Comparison of ENCODE assay signal across 8 cellular contexts in genomic region chr14:24212924-24213865, GRCh38.
DNase-seq lines count a peak whose midpoint lies in the region; ATAC-seq and TF ChIP-seq lines count a peak whose summit lies in the region.

TSS of gene CHMP4A (minus strand) at chr14:24213488. CDS start at chr14:24213439, 49 bp downstream.

- no peak for TF ChIP-seq CTCF in MM.1S (IDR thresholded peaks at IDR 0.05; ENCODE audit: low read length)
- TF ChIP-seq CTCF in nephron progenitor cell (IDR thresholded peaks at IDR 0.05): no peak

- peak within 1 kb of the TSS; percentile 67 for H3K4me2 ChIP-seq in MM.1S (ENCODE audit: low read depth, low read length)

- no peaks in the 10 kb centered on the region for H3K27me3 Mint-ChIP-seq in nephron progenitor cell (ENCODE audit: low read depth, poor library complexity)
- no peaks in the 10 kb centered on the region for H3K27me3 Mint-ChIP-seq in stimulated activated naive CD8-positive, alpha-beta T cell treated with anti-CD3 and anti-CD28 coated beads, Interleukin-15, amount 100 ng/mL, for 72 hours

- peaks cover 6% of the 10 kb centered on the region for H3K79me2 ChIP-seq in MM.1S (ENCODE audit: low read length)

- H3K36me3 Mint-ChIP-seq in nephron progenitor cell (ENCODE audit: low read depth): peaks cover 31% of the 10 kb centered on the region

- no peaks in the 10 kb centered on the region for H3K9me3 ChIP-seq in ES-I3 (ENCODE audit: control insufficient read depth, insufficient read depth, low read length)
- no peaks in the 10 kb centered on the region for H3K9me3 ChIP-seq in HAP-1
- no peaks in the 10 kb centered on the region for H3K9me3 ChIP-seq in MM.1S (replicated peaks; ENCODE audit: insufficient read depth, low read length)

- peak within 1 kb of the TSS; percentile 97 for H3K27ac ChIP-seq in MM.1S (ENCODE audit: low read length)

- in situ Hi-C loops in HAP-1 (cut with MboI; ENCODE audit: low sequenced_read_pairs): no loop called here

- H4K20me1 ChIP-seq in MM.1S (ENCODE audit: insufficient read depth, low read length): no peaks in the 10 kb centered on the region

- H3K9me3 Mint-ChIP-seq in nephron progenitor cell: no peaks in the 10 kb centered on the region
- H3K9me3 Mint-ChIP-seq in stimulated activated naive CD8-positive, alpha-beta T cell treated with anti-CD3 and anti-CD28 coated beads, Interleukin-15, amount 100 ng/mL, for 72 hours: no peaks in the 10 kb centered on the region

- H3K4me1 ChIP-seq in ES-I3 (ENCODE audit: insufficient read depth, low read length) (peaks cover 4% of the 10 kb centered on the region; the same call in 1 of the 2 replicates), HAP-1 (peaks cover 8% of the 10 kb centered on the region), MM.1S (ENCODE audit: low read length) (peaks cover 17% of the 10 kb centered on the region)

- H3K9ac ChIP-seq in ES-I3 (ENCODE audit: low read depth, low read length): peak within 1 kb of the TSS; percentile 77
- peak within 1 kb of the TSS; percentile 93 for H3K9ac ChIP-seq in MM.1S (ENCODE audit: low read length)

- peaks cover 7% of the 10 kb centered on the region; the same call in 1 of the 2 replicates for H3K36me3 ChIP-seq in ES-I3 (ENCODE audit: insufficient read depth, low read length)
- peaks cover 34% of the 10 kb centered on the region for H3K36me3 ChIP-seq in HAP-1 (replicated peaks)
- no peaks in the 10 kb centered on the region for H3K36me3 ChIP-seq in MM.1S (replicated peaks; ENCODE audit: insufficient read depth, low read length)

- no peaks in the 10 kb centered on the region for H3K9me2 ChIP-seq in MM.1S (replicated peaks; ENCODE audit: insufficient read depth, low read length)

- ATAC-seq in stimulated activated naive CD8-positive, alpha-beta T cell treated with anti-CD3 and anti-CD28 coated beads, Interleukin-15, amount 100 ng/mL, for 72 hours: peak; percentile 86

- DNase-seq in HAP-1 (ENCODE audit: low spot score in 2 of 2) (peak; percentile 95 to 99), MM.1S (peak; percentile 93), SIG-M5 (lab: John Stamatoyannopoulos, UW) (peak; percentile 85), activated gamma-delta T cell (lab: John Stamatoyannopoulos, UW) (peak; percentile 94), fibroblast of the conjunctiva (ENCODE audit: low read depth) (peak; percentile 97), nephron progenitor cell (peak; percentile 93)
- DNase-seq in stimulated activated naive CD8-positive, alpha-beta T cell treated with anti-CD3 and anti-CD28 coated beads, Interleukin-15, amount 100 ng/mL, for 72 hours: peak; percentile 94 to 97

- peak within 1 kb of the TSS; percentile 63 for H3K4me3 ChIP-seq in HAP-1
- H3K4me3 ChIP-seq in MM.1S (ENCODE audit: low read length): peak within 1 kb of the TSS; percentile 79

- peak within 1 kb of the TSS; percentile 92 for H3K4me3 Mint-ChIP-seq in nephron progenitor cell
- peak within 1 kb of the TSS; percentile 92 to 94 for H3K4me3 Mint-ChIP-seq in stimulated activated naive CD8-positive, alpha-beta T cell treated with anti-CD3 and anti-CD28 coated beads, Interleukin-15, amount 100 ng/mL, for 72 hours

- H3K4me1 Mint-ChIP-seq in nephron progenitor cell: peaks cover 37% of the 10 kb centered on the region
- H3K4me1 Mint-ChIP-seq in stimulated activated naive CD8-positive, alpha-beta T cell treated with anti-CD3 and anti-CD28 coated beads, Interleukin-15, amount 100 ng/mL, for 72 hours: peaks cover 67% of the 10 kb centered on the region

- no peak within 1 kb of the TSS for H2AFZ ChIP-seq in MM.1S (ENCODE audit: low read length)

- H3K27me3 ChIP-seq in HAP-1 (ENCODE audit: low read depth) (no peaks in the 10 kb centered on the region), MM.1S (replicated peaks; ENCODE audit: insufficient read depth, low read length) (no peaks in the 10 kb centered on the region)

- H3K27ac Mint-ChIP-seq in nephron progenitor cell: peak within 1 kb of the TSS; percentile 98
- H3K27ac Mint-ChIP-seq in stimulated activated naive CD8-positive, alpha-beta T cell treated with anti-CD3 and anti-CD28 coated beads, Interleukin-15, amount 100 ng/mL, for 72 hours: peak within 1 kb of the TSS; percentile 98

- peaks cover 25% of the 10 kb centered on the region for H3F3A ChIP-seq in MM.1S (ENCODE audit: insufficient read depth, low read length)

Comparison
In these comparisons a context has a peak if more than half of its experiments do, and no peak if none do; other contexts are left out.
1. Peak in every context shown above with its lines: DNase-seq, ATAC-seq, H3K4me3 ChIP-seq and H3K27ac ChIP-seq.